In genomic region chr5:126595486-126596083, GRCh38 we compare ENCODE assay signal across 8 cellular contexts. TPM values are rescaled to one million over a fixed set of nuclear protein-coding genes. Genes with fewer than 3 reads are reported as not detected.
DNase-seq lines count a peak whose midpoint lies in the region; ATAC-seq and TF ChIP-seq lines count a peak whose summit lies in the region.

No MANE protein-coding gene starts in this region.

- peak overlapping the region; percentile 98 for H3K27ac Mint-ChIP-seq in neural progenitor cell

- peaks cover 35% of the 10 kb centered on the region for H3K4me1 Mint-ChIP-seq in neural progenitor cell

- H3K27ac ChIP-seq in coronary artery (peak overlapping the region; percentile 54 to 86), neural progenitor cell (no peak overlapping the region)

- H3K9me3 ChIP-seq in neural progenitor cell (ENCODE audit: low read depth) = no peaks in the 10 kb centered on the region

- peaks cover 3% of the 10 kb centered on the region for H3K27me3 Mint-ChIP-seq in neural progenitor cell (ENCODE audit: insufficient read depth, low read depth)

- peaks cover 16% of the 10 kb centered on the region for H4K20me1 ChIP-seq in neural progenitor cell (ENCODE audit: low read depth)

- peak; percentile 22 for ATAC-seq in GM18873 (IDR thresholded peaks at IDR 0.05; ENCODE audit: low FRiP score, unreplicated experiment)
- ATAC-seq in HG03103 (IDR thresholded peaks at IDR 0.05; ENCODE audit: low read depth, unreplicated experiment) = peak; percentile 23
- no peak for ATAC-seq in HG03196 (IDR thresholded peaks at IDR 0.05; ENCODE audit: unreplicated experiment)

- H3K4me3 Mint-ChIP-seq in neural progenitor cell = peak overlapping the region; percentile 89

- TF ChIP-seq CTCF in coronary artery (IDR thresholded peaks at IDR 0.05) (no peak), neural progenitor cell (IDR thresholded peaks at IDR 0.05) (no peak)

- no peak overlapping the region for H3K9ac ChIP-seq in neural progenitor cell

- peaks cover 19% of the 10 kb centered on the region for H3F3A ChIP-seq in neural progenitor cell (ENCODE audit: low read depth)

- H3K4me2 ChIP-seq in neural progenitor cell = peak overlapping the region; percentile 90

- peak overlapping the region; percentile 98 for H2AFZ ChIP-seq in neural progenitor cell (replicated peaks)

- H3K36me3 ChIP-seq in neural progenitor cell = peaks cover 15% of the 10 kb centered on the region

- H3K79me2 ChIP-seq in neural progenitor cell (ENCODE audit: low read depth) = peaks cover 41% of the 10 kb centered on the region

- no peaks in the 10 kb centered on the region for H3K27me3 ChIP-seq in neural progenitor cell

- peaks cover 9% of the 10 kb centered on the region for H3K36me3 Mint-ChIP-seq in neural progenitor cell

- H3K4me3 ChIP-seq in coronary artery (peak overlapping the region; percentile 86), neural progenitor cell (peak overlapping the region; percentile 72)

- peaks cover 20% of the 10 kb centered on the region for H3K4me1 ChIP-seq in neural progenitor cell

- H3K9me3 Mint-ChIP-seq in neural progenitor cell = no peaks in the 10 kb centered on the region

- no peak for DNase-seq in coronary artery (ENCODE audit: low spot score)
- DNase-seq in neural progenitor cell (ENCODE audit: low spot score) = no peak
- DNase-seq in NCI-H1092 treated with DMSO at 0.1 percent for 48 hours (lab: John Stamatoyannopoulos, UW) = no peak
- DNase-seq in globus pallidus (ENCODE audit: low spot score) = no peak
- no peak for DNase-seq in UCSD-AML1 (lab: John Stamatoyannopoulos, UW; ENCODE audit: unreplicated experiment)

RNA-seq across cellular contexts. Expression of gene ALDH7A1, which starts 0.6 kb away (rescaled TPM):
- total RNA-seq in neural progenitor cell (ENCODE audit: low replicate concordance) = 112 and 128 TPM in 2 replicates

RNA-seq across cellular contexts. Expression of gene PHAX, which starts 5.2 kb away (rescaled TPM):
- total RNA-seq in neural progenitor cell (ENCODE audit: low replicate concordance) = 54.5 and 86.8 TPM in 2 replicates
